Comparison of ENCODE assay signal across 19 cellular contexts in the genomic region with DNA sequence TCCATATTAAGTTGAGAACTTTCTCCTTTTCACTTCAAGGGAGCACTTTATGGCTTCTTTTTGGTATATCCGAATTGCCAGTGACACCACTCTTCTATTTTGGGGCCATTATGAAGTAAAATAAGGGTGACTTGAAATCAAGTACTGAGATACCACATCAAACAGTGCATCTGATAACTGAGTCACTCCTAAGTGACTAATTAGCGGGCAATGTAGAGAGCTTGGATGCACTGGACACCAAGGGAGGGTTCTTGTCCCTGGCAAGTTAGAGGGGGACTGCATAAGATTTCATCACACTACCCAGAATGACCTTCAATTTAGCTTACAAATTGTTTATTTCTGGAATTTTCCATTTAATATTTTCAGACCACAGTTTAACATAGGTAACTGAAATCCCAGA.
DNase-seq lines count a peak whose midpoint lies in the region; ATAC-seq and FAIRE-seq lines count a peak whose summit lies in the region.
"Had no signal": no experiment of that assay in that cellular context is flagged by ENCODE, and none has a peak within 500 bp of the region (broad histone marks: within the 10 kb centered on the region; RNA-seq: fewer than 3 reads in every experiment).

No MANE protein-coding gene starts in this region.

- intact Hi-C loops in activated naive CD4-positive, alpha-beta T cell treated with anti-CD3 and anti-CD28 coated beads for 36 hours (cut with micrococcal nuclease) = no loop called here

- no peaks in the 10 kb centered on the region for H3K4me1 Mint-ChIP-seq in activated naive CD4-positive, alpha-beta T cell treated with anti-CD3 and anti-CD28 coated beads for 36 hours (ENCODE audit: low read depth)
- H3K4me1 Mint-ChIP-seq: B cell, T-cell had no signal

- no peak overlapping the region for H3K4me3 Mint-ChIP-seq in activated naive CD4-positive, alpha-beta T cell treated with anti-CD3 and anti-CD28 coated beads for 36 hours
- H3K4me3 Mint-ChIP-seq: B cell, T-cell had no signal

- ATAC-seq in GM21723 (IDR thresholded peaks at IDR 0.05; ENCODE audit: unreplicated experiment) (no peak), HG03378 (IDR thresholded peaks at IDR 0.05; ENCODE audit: unreplicated experiment) (no peak)
- ATAC-seq: lower lobe of right lung had no signal

- DNase-seq in ELR (ENCODE audit: low read depth) (peak; percentile 1), HT1080 (ENCODE audit: low read depth) (peak; percentile 52), RKO (ENCODE audit: low spot score) (peak; percentile 45), T-helper 9 cell (no peak)
- DNase-seq in activated naive CD4-positive, alpha-beta T cell treated with anti-CD3 and anti-CD28 coated beads for 36 hours = no peak
- DNase-seq: activated CD4-positive, alpha-beta T cell treated with anti-CD3 and anti-CD28 coated beads for 4 hours; COR-L47; head of caudate nucleus; IMR-90; lower lobe of right lung; NCI-H2029; NCI-H510A; SHP77; stimulated activated CD4-positive, alpha-beta T cell treated with anti-CD3 and anti-CD28 coated beads, Interleukin-12 subunit alpha, Interleukin-12 subunit beta, amount 100 ng/mL, for 4 hours; T-cell had no signal

- no peaks in the 10 kb centered on the region for H3K27me3 Mint-ChIP-seq in activated naive CD4-positive, alpha-beta T cell treated with anti-CD3 and anti-CD28 coated beads for 36 hours (ENCODE audit: low read depth)
- H3K27me3 Mint-ChIP-seq: B cell, T-cell had no signal

- CTCF ChIA-PET in activated naive CD4-positive, alpha-beta T cell treated with anti-CD3 and anti-CD28 coated beads for 36 hours (lab: Charles Lee) = no interaction called here

- peak; percentile 49 for FAIRE-seq in islet of Langerhans (lab: Jason Lieb, UNC)

- no peaks in the 10 kb centered on the region for H3K36me3 Mint-ChIP-seq in activated naive CD4-positive, alpha-beta T cell treated with anti-CD3 and anti-CD28 coated beads for 36 hours (ENCODE audit: low read depth)
- H3K36me3 Mint-ChIP-seq: T-cell had no signal

- no peak overlapping the region for H3K27ac Mint-ChIP-seq in activated naive CD4-positive, alpha-beta T cell treated with anti-CD3 and anti-CD28 coated beads for 36 hours
- H3K27ac Mint-ChIP-seq: B cell, T-cell had no signal

- H3K9me3 Mint-ChIP-seq in activated naive CD4-positive, alpha-beta T cell treated with anti-CD3 and anti-CD28 coated beads for 36 hours = peaks cover 18% of the 10 kb centered on the region

Comparison
In these comparisons a context has a peak if more than half of its experiments do, and no peak if none do; other contexts are left out.
1. DNase-seq: peak in ELR (single experiment), HT1080 (single experiment) and RKO (single experiment); none in T-helper 9 cell (single experiment) and activated naive CD4-positive, alpha-beta T cell treated with anti-CD3 and anti-CD28 coated beads for 36 hours (single experiment).